ENCODE assay signal across 8 cellular contexts in genomic region chr6:89352329-89353117, GRCh38. TPM values are rescaled to one million over a fixed set of nuclear protein-coding genes. Genes with fewer than 3 reads are reported as not detected.
DNase-seq lines count a peak whose midpoint lies in the region; ATAC-seq, FAIRE-seq and TF ChIP-seq lines count a peak whose summit lies in the region.

A gene with protein sequence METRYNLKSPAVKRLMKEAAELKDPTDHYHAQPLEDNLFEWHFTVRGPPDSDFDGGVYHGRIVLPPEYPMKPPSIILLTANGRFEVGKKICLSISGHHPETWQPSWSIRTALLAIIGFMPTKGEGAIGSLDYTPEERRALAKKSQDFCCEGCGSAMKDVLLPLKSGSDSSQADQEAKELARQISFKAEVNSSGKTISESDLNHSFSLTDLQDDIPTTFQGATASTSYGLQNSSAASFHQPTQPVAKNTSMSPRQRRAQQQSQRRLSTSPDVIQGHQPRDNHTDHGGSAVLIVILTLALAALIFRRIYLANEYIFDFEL (minus strand): TSS chr6:89352722. CDS start chr6:89352569, 153 bp downstream.

- H3K27ac Mint-ChIP-seq in CD8-positive, alpha-beta T cell, result peak within 1 kb of the TSS; percentile 97
- H3K27ac Mint-ChIP-seq in activated T-helper 2 cell treated with anti-CD3 and anti-CD28 coated beads, Interferon-gamma antibody, Interleukin-2, Interleukin-4, amounts not matched to agents 10 μg/mL and 5 μg/mL and 100 μg/mL, durations not matched to agents 14 hours and 24 hours and 36 hours, result peak within 1 kb of the TSS; percentile 92
- peak within 1 kb of the TSS; percentile 96 for H3K27ac Mint-ChIP-seq in natural killer cell

- H3K4me3 Mint-ChIP-seq in CD8-positive, alpha-beta T cell, result peak within 1 kb of the TSS; percentile 97
- peak within 1 kb of the TSS; percentile 96 for H3K4me3 Mint-ChIP-seq in activated T-helper 2 cell treated with anti-CD3 and anti-CD28 coated beads, Interferon-gamma antibody, Interleukin-2, Interleukin-4, amounts not matched to agents 10 μg/mL and 5 μg/mL and 100 μg/mL, durations not matched to agents 14 hours and 24 hours and 36 hours (ENCODE audit: low read depth)
- peak within 1 kb of the TSS; percentile 100 for H3K4me3 Mint-ChIP-seq in natural killer cell

- H3K36me3 Mint-ChIP-seq in CD8-positive, alpha-beta T cell, result peaks cover 7% of the 10 kb centered on the region
- H3K36me3 Mint-ChIP-seq in activated T-helper 2 cell treated with anti-CD3 and anti-CD28 coated beads, Interferon-gamma antibody, Interleukin-2, Interleukin-4, amounts not matched to agents 10 μg/mL and 5 μg/mL and 100 μg/mL, durations not matched to agents 14 hours and 24 hours and 36 hours (ENCODE audit: low read depth), result peaks cover 24% of the 10 kb centered on the region
- H3K36me3 Mint-ChIP-seq in natural killer cell, result no peaks in the 10 kb centered on the region

- ATAC-seq in CD8-positive, alpha-beta T cell, result peak; percentile 81
- ATAC-seq in GM19395 (IDR thresholded peaks at IDR 0.05; ENCODE audit: unreplicated experiment) (peak; percentile 33), natural killer cell (peak; percentile 88 to 95 (median 92))

- H3K27me3 Mint-ChIP-seq in CD8-positive, alpha-beta T cell (ENCODE audit: low read depth), result no peaks in the 10 kb centered on the region
- H3K27me3 Mint-ChIP-seq in activated T-helper 2 cell treated with anti-CD3 and anti-CD28 coated beads, Interferon-gamma antibody, Interleukin-2, Interleukin-4, amounts not matched to agents 10 μg/mL and 5 μg/mL and 100 μg/mL, durations not matched to agents 14 hours and 24 hours and 36 hours (ENCODE audit: low read depth), result no peaks in the 10 kb centered on the region
- no peaks in the 10 kb centered on the region for H3K27me3 Mint-ChIP-seq in natural killer cell (ENCODE audit: low read depth in 2 of 2)

- no peaks in the 10 kb centered on the region for H3K27me3 ChIP-seq in CD8-positive, alpha-beta T cell (ENCODE audit: insufficient read depth, low read length)

- H3K4me1 Mint-ChIP-seq in CD8-positive, alpha-beta T cell (ENCODE audit: low read depth), result peaks cover 69% of the 10 kb centered on the region
- peaks cover 66% of the 10 kb centered on the region for H3K4me1 Mint-ChIP-seq in activated T-helper 2 cell treated with anti-CD3 and anti-CD28 coated beads, Interferon-gamma antibody, Interleukin-2, Interleukin-4, amounts not matched to agents 10 μg/mL and 5 μg/mL and 100 μg/mL, durations not matched to agents 14 hours and 24 hours and 36 hours (ENCODE audit: low read depth)
- H3K4me1 Mint-ChIP-seq in natural killer cell, result peaks cover 55 to 63% of the 10 kb centered on the region in 2 donors

- intact Hi-C loops in CD8-positive, alpha-beta T cell (cut with DNase I, micrococcal nuclease), result loop anchor here (2.0 to 10.0 kb wide), 11 partner anchors 16 to 1648 kb away; partner anchors contain the start of genes MAP3K7 (in 2 of the 2), PNRC1 (in 2 of the 2), AKIRIN2 (in 1 of the 2) and CASP8AP2 (in 1 of the 2)
- intact Hi-C loops in activated T-helper 2 cell treated with anti-CD3 and anti-CD28 coated beads, Interferon-gamma antibody, Interleukin-2, Interleukin-4, amounts not matched to agents 10 μg/mL and 5 μg/mL and 100 μg/mL, durations not matched to agents 14 hours and 24 hours and 36 hours (cut with micrococcal nuclease), result loop anchor here (1.0 to 10.0 kb wide), 5 partner anchors 205 to 935 kb away; partner anchors contain the start of genes LYRM2, PM20D2, PNRC1 and RNGTT
- intact Hi-C loops in natural killer cell (cut with micrococcal nuclease), result loop anchor here (2.0 kb wide), 2 partner anchors 22 to 272 kb away; partner anchors contain the start of gene PNRC1

- DNase-seq in CD8-positive, alpha-beta T cell, result peak; percentile 48 to 84 (median 61)
- DNase-seq in HK-2 (ENCODE audit: unreplicated experiment), result peak; percentile 94
- DNase-seq in RCC 7860 (ENCODE audit: low spot score), result peak; percentile 65
- DNase-seq in activated T-helper 2 cell treated with anti-CD3 and anti-CD28 coated beads, Interferon-gamma antibody, Interleukin-2, Interleukin-4, amounts not matched to agents 10 μg/mL and 5 μg/mL and 100 μg/mL, durations not matched to agents 14 hours and 24 hours and 36 hours (ENCODE audit: low spot score), result peak; percentile 74
- DNase-seq in fibroblast of mammary gland (ENCODE audit: low read depth), result peak; percentile 92
- peak; percentile 80 for DNase-seq in natural killer cell
- DNase-seq in stimulated activated naive CD4-positive, alpha-beta T cell (lab: John Stamatoyannopoulos, UW), result peak; percentile 40 to 74 (median 64)

- no peak for FAIRE-seq in RCC 7860 (lab: Jason Lieb, UNC)

- peak within 1 kb of the TSS; percentile 58 for H3K4me3 ChIP-seq in CD8-positive, alpha-beta T cell (ENCODE audit: low read depth, low read length)
- H3K4me3 ChIP-seq in fibroblast of mammary gland (ENCODE audit: control insufficient read depth, low read depth, low read length), result peak within 1 kb of the TSS; percentile 77

- POLR2A ChIA-PET in CD8-positive, alpha-beta T cell (lab: Charles Lee), result interaction anchor here (0.8 to 4.6 kb wide), 10 partner anchors 8 to 389 kb away, joined by 3 to 45 read pairs (median 5); partner anchors contain the start of genes LYRM2, PNRC1 and RNGTT

- no peak for TF ChIP-seq CTCF in CD8-positive, alpha-beta T cell (IDR thresholded peaks at IDR 0.05)
- no peak for TF ChIP-seq CTCF in fibroblast of mammary gland (conservative IDR thresholded peaks at IDR 0.05; ENCODE audit: control insufficient read depth, insufficient read depth, low read depth, low read length)
- no peak for TF ChIP-seq CTCF in natural killer cell (IDR thresholded peaks at IDR 0.05)

- H3K9me3 Mint-ChIP-seq in CD8-positive, alpha-beta T cell, result no peaks in the 10 kb centered on the region
- no peaks in the 10 kb centered on the region for H3K9me3 Mint-ChIP-seq in activated T-helper 2 cell treated with anti-CD3 and anti-CD28 coated beads, Interferon-gamma antibody, Interleukin-2, Interleukin-4, amounts not matched to agents 10 μg/mL and 5 μg/mL and 100 μg/mL, durations not matched to agents 14 hours and 24 hours and 36 hours
- H3K9me3 Mint-ChIP-seq in natural killer cell, result no peaks in the 10 kb centered on the region

- no peaks in the 10 kb centered on the region for H3K36me3 ChIP-seq in CD8-positive, alpha-beta T cell (ENCODE audit: insufficient read depth, low read length)

- CTCF ChIA-PET in CD8-positive, alpha-beta T cell (lab: Charles Lee), result interaction anchor here (0.5 to 9.5 kb wide), 6 partner anchors 8 to 35 kb away, joined by 3 to 68 read pairs (median 6); no protein-coding TSS in a partner anchor

- peaks cover 42% of the 10 kb centered on the region for H3K4me1 ChIP-seq in CD8-positive, alpha-beta T cell (ENCODE audit: insufficient read depth, low read length)

- peak within 1 kb of the TSS; percentile 74 for H3K27ac ChIP-seq in CD8-positive, alpha-beta T cell (ENCODE audit: low read depth, low read length)

- no peaks in the 10 kb centered on the region for H3K9me3 ChIP-seq in CD8-positive, alpha-beta T cell (ENCODE audit: low read length)

RNA-seq across cellular contexts. Expression of the gene that starts here (rescaled TPM):
- 10 to 100 TPM; 34.1 to 37.5 TPM for total RNA-seq in CD8-positive, alpha-beta T cell
- total RNA-seq in activated T-helper 2 cell treated with anti-CD3 and anti-CD28 coated beads, Interferon-gamma antibody, Interleukin-2, Interleukin-4, amounts not matched to agents 10 μg/mL and 5 μg/mL and 100 μg/mL, durations not matched to agents 14 hours and 24 hours and 36 hours, result 34.4 and 34.8 TPM in 2 replicates
- total RNA-seq in natural killer cell, result 10 to 100 TPM; 34.1 to 58.1 (median 45.9) TPM

Comparison
In these comparisons a context has a peak if more than half of its experiments do, and no peak if none do; other contexts are left out.
1. Peak in every context shown above with its lines: DNase-seq, ATAC-seq, H3K4me3 ChIP-seq and H3K27ac ChIP-seq.
2. ATAC-seq: peak in every context shown above with its lines; median percentile 92 in natural killer cell; 81 in CD8-positive, alpha-beta T cell; 33 in GM19395.